1 cellular context compared by ENCODE assay signal in genomic region chr9:123448247-123448646, GRCh38.
TF ChIP-seq lines count a peak whose summit lies in the region.

No MANE protein-coding gene starts in this region.

TF ChIP-seq in WTC11, 78 proteins besides CTCF, POLR2A, EP300 and RAD21 (continued from another document):
- TF ChIP-seq, protein P1, sequence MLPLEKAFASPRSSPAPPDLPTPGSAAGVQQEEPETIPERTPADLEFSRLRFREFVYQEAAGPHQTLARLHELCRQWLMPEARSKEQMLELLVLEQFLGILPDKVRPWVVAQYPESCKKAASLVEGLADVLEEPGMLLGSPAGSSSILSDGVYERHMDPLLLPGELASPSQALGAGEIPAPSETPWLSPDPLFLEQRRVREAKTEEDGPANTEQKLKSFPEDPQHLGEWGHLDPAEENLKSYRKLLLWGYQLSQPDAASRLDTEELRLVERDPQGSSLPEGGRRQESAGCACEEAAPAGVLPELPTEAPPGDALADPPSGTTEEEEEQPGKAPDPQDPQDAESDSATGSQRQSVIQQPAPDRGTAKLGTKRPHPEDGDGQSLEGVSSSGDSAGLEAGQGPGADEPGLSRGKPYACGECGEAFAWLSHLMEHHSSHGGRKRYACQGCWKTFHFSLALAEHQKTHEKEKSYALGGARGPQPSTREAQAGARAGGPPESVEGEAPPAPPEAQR (CRISPR knock-in tag; IDR thresholded peaks at IDR 0.05): no peak
- TF ChIP-seq ATF1 (CRISPR knock-in tag; IDR thresholded peaks at IDR 0.05): no peak
- TF ChIP-seq FOXJ3 (CRISPR knock-in tag; IDR thresholded peaks at IDR 0.05; ENCODE audit: borderline replicate concordance): no peak
